Comparison of ENCODE assay signal across 8 cellular contexts in the genomic region with DNA sequence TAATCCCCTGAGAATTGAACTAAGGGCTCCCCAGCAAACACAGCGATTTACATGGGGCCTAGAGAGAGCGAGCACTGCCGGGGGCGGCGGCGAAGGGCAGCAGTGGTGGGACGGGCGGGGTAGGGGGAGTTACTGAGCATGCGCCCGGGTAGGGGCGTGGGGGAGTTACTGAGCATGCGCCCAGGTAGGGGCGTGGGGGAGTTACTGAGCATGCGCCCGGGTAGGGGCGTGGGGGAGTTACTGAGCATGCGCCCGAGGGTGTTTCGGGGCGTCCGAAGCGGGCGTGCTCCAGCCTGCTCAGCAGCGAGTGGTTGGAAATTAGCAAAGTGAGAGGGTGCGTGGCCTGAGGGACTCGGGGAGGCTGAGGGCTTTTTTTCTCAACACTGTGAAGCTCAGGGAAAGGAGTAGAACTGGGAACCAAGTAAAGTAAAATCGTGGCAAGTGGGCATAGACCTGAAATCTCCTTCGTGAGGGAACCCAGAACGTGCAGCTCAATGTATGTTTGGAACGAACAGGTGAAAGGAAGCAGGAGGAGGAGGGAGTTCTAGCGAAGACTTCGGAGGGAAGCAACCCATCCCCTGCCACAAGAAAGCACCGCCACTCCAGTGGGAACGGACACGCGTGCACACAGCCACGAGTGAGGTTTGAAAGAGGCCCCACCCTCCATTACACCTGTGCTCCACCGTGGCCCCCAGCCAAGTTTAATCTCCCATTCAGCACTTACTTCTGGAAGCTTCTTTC. TPM values are rescaled to one million over a fixed set of nuclear protein-coding genes. Genes with fewer than 3 reads are reported as not detected.
A peak's percentile ranks its signal among the peaks of the same experiment; 100 is the strongest.
DNase-seq lines count a peak whose midpoint lies in the region; ATAC-seq and TF ChIP-seq lines count a peak whose summit lies in the region.

No MANE protein-coding gene starts in this region.

- H3K27ac ChIP-seq in caudate nucleus (ENCODE audit: low read depth, low read length) = peak overlapping the region; percentile 90

- no peak for TF ChIP-seq CTCF in WTC11 (IDR thresholded peaks at IDR 0.05)

- H3K4me3 Mint-ChIP-seq in WTC11 = peak overlapping the region; percentile 93

- no peaks in the 10 kb centered on the region for H3K27me3 Mint-ChIP-seq in WTC11 (ENCODE audit: low read depth)

- H3K4me1 Mint-ChIP-seq in WTC11 = peaks cover 25% of the 10 kb centered on the region

- in situ Hi-C loops in ACHN (cut with HindIII; ENCODE audit: low pct_ligation_motif_present, low pct_unique_long_range_greater_than_20kb, low sequenced_read_pairs) = no loop called here

- H3K27ac Mint-ChIP-seq in WTC11 = peak overlapping the region; percentile 93

- H3K36me3 Mint-ChIP-seq in WTC11 = peaks cover 11% of the 10 kb centered on the region

- ATAC-seq in GM18870 (IDR thresholded peaks at IDR 0.05; ENCODE audit: unreplicated experiment) (peak; percentile 85), HG03108 (IDR thresholded peaks at IDR 0.05; ENCODE audit: unreplicated experiment) (peak; percentile 87), WTC11 (peak; percentile 95)

- H3K9me3 Mint-ChIP-seq in WTC11 = no peaks in the 10 kb centered on the region

- CTCF ChIA-PET in WTC11 (lab: Charles Lee) = interaction anchor here (0.6 to 1.5 kb wide), 3 partner anchors 33 to 294 kb away, joined by 3 read pairs; no protein-coding TSS in a partner anchor

- POLR2A ChIA-PET in WTC11 (lab: Charles Lee) = interaction anchor here (0.5 to 0.9 kb wide), 2 partner anchors 13 to 34 kb away, joined by 3 to 4 read pairs; partner anchors contain the start of gene KANK1

- DNase-seq in ACHN (peak; percentile 88), NCI-H2171 treated with DMSO at 0.1 percent for 48 hours (lab: John Stamatoyannopoulos, UW) (peak; percentile 95), WTC11 (ENCODE audit: low spot score) (peak; percentile 86), caudate nucleus (lab: John Stamatoyannopoulos, UW) (peak in 59 of 61 donors; percentile 34 to 94 (median 81)), iris pigment epithelial cell (ENCODE audit: low read depth) (peak; percentile 74)
- peak; percentile 69 to 77 for DNase-seq in stimulated activated CD4-positive, alpha-beta T cell treated with anti-CD3 and anti-CD28 coated beads, Interleukin-12 subunit alpha, Interleukin-12 subunit beta, amount 100 ng/mL, for 24 hours (ENCODE audit: low read depth in 2 of 2)

TF ChIP-seq in WTC11, 78 proteins besides CTCF, POLR2A, EP300 and RAD21:
- TF ChIP-seq, protein P1, sequence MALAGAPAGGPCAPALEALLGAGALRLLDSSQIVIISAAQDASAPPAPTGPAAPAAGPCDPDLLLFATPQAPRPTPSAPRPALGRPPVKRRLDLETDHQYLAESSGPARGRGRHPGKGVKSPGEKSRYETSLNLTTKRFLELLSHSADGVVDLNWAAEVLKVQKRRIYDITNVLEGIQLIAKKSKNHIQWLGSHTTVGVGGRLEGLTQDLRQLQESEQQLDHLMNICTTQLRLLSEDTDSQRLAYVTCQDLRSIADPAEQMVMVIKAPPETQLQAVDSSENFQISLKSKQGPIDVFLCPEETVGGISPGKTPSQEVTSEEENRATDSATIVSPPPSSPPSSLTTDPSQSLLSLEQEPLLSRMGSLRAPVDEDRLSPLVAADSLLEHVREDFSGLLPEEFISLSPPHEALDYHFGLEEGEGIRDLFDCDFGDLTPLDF (CRISPR knock-in tag; IDR thresholded peaks at IDR 0.05) = 0 out of 2 replicates have a peak, but pooled peaks have one; percentile 56
- peak; percentile 55; the same call in 1 of the 2 replicates for TF ChIP-seq MYBL2 (CRISPR knock-in tag; IDR thresholded peaks at IDR 0.05)
- 0 out of 2 replicates have a peak, but pooled peaks have one; percentile 33 for TF ChIP-seq ZNF232 (CRISPR knock-in tag; IDR thresholded peaks at IDR 0.05)
- TF ChIP-seq, protein P2, sequence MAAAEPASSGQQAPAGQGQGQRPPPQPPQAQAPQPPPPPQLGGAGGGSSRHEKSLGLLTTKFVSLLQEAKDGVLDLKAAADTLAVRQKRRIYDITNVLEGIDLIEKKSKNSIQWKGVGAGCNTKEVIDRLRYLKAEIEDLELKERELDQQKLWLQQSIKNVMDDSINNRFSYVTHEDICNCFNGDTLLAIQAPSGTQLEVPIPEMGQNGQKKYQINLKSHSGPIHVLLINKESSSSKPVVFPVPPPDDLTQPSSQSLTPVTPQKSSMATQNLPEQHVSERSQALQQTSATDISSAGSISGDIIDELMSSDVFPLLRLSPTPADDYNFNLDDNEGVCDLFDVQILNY (CRISPR knock-in tag; IDR thresholded peaks at IDR 0.05) = no peak
- TF ChIP-seq SP1 (CRISPR knock-in tag; conservative IDR thresholded peaks at IDR 0.05) = peak; percentile 62
- peak; percentile 54; the same call in 1 of the 2 replicates for TF ChIP-seq ATF3 (CRISPR knock-in tag; conservative IDR thresholded peaks at IDR 0.05)
- peak; percentile 85; the same call in 1 of the 2 replicates for TF ChIP-seq MAX (CRISPR knock-in tag; IDR thresholded peaks at IDR 0.05)
- no peak for TF ChIP-seq AR (CRISPR knock-in tag; IDR thresholded peaks at IDR 0.05)
- TF ChIP-seq FOXK1 (CRISPR knock-in tag; IDR thresholded peaks at IDR 0.05) = peak; percentile 63; the same call in 1 of the 2 replicates
- TF ChIP-seq ETV6 (CRISPR knock-in tag; IDR thresholded peaks at IDR 0.05) = peak; percentile 92
- 0 out of 2 replicates have a peak, but pooled peaks have one; percentile 51 for TF ChIP-seq NFE2L1 (CRISPR knock-in tag; IDR thresholded peaks at IDR 0.05)

RNA-seq across cellular contexts. Expression of gene KANK1, which starts 34.3 kb away (rescaled TPM):
- 24.8 to 26.1 TPM (median 25.1 TPM) in 3 replicates for total RNA-seq in WTC11 (2021)

Comparison
In these comparisons a context has a peak if more than half of its experiments do, and no peak if none do; other contexts are left out.
1. Peak in every context shown above with its lines: DNase-seq, ATAC-seq and H3K27ac ChIP-seq.